ENCODE assay signal across 29 cellular contexts in the genomic region with DNA sequence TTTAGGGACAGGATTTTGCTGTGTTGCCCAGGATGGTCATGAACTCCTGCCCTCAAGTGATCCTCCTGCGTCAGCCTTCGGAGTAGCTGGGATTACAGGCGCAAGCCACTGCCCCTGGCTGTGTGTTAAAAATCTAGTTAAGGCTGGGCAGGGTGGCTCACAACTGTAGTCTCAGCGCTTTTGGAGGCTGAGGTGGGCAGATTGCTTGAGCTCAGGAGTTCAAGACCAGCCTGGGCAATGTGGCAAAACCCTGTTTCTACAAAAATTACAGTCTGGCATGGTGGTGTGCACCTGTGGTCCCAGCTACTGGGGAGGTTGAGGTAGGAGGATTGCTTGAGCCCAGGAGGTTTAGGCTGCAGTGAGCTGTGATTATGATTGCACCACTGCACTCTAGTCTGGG. TPM values are rescaled to one million over a fixed set of nuclear protein-coding genes. Genes with fewer than 3 reads are reported as not detected.
"Had no signal": no experiment of that assay in that cellular context is flagged by ENCODE, and none has a peak within 500 bp of the region (broad histone marks: within the 10 kb centered on the region; RNA-seq: fewer than 3 reads in every experiment).

No MANE protein-coding gene starts in this region.

- H3K27ac Mint-ChIP-seq: nephron, neural progenitor cell, progenitor cell of endocrine pancreas had no signal

- ATAC-seq: psoas muscle; right lobe of liver; stimulated activated naive B cell treated with anti-CD40 and anti-IgM and Interleukin-4, amounts not matched to agents 10 μg/mL and 1 μg/mL and 100 μg/mL, for 72 hours had no signal

- H3K9me3 Mint-ChIP-seq: natural killer cell; neural progenitor cell; stimulated activated naive B cell treated with anti-CD40 and anti-IgM and Interleukin-4, amounts not matched to agents 10 μg/mL and 1 μg/mL and 100 μg/mL, for 72 hours; stimulated activated naive CD8-positive, alpha-beta T cell treated with anti-CD3 and anti-CD28 coated beads, Interleukin-15, Interleukin-2, amounts not matched to agents 100 ng/mL and 50 ng/mL, for 24 hours had no signal

- H3K4me3 Mint-ChIP-seq: natural killer cell; nephron; neural progenitor cell; stimulated activated naive B cell treated with anti-CD40 and anti-IgM and Interleukin-4, amounts not matched to agents 10 μg/mL and 1 μg/mL and 100 μg/mL, for 72 hours; stimulated activated naive CD8-positive, alpha-beta T cell treated with anti-CD3 and anti-CD28 coated beads, Interleukin-15, Interleukin-2, amounts not matched to agents 100 ng/mL and 50 ng/mL, for 24 hours had no signal

- DNase-seq: natural killer cell; occipital lobe; ovary; psoas muscle; right cardiac atrium; right lobe of liver; sigmoid colon; small intestine; stimulated activated CD4-positive, alpha-beta T cell treated with anti-CD3 and anti-CD28 coated beads, Interleukin-12 subunit alpha, Interleukin-12 subunit beta, amount 100 ng/mL, for 4 hours; stimulated activated CD4-positive, alpha-beta T cell treated with anti-CD3 and anti-CD28 coated beads, Interleukin-1b, Interleukin-23, amount 100 ng/mL, for 48 hours; stimulated activated CD4-positive, alpha-beta T cell treated with anti-CD3 and anti-CD28 coated beads, Interleukin-4, amount 100 ng/mL, for 1 hour; stimulated activated CD4-positive, alpha-beta T cell treated with anti-CD3 and anti-CD28 coated beads, Interleukin-4, amount 100 ng/mL, for 4 hours; stimulated activated CD8-positive, alpha-beta memory T cell treated with anti-CD3 and anti-CD28 coated beads, Interleukin-4, amount 100 ng/mL, for 48 hours; stimulated activated naive B cell treated with anti-CD40 and anti-IgM and Interleukin-4, amounts not matched to agents 10 μg/mL and 1 μg/mL and 100 μg/mL, for 72 hours; stimulated activated naive CD4-positive, alpha-beta T cell treated with Interleukin-2 at 50 U/mL for 16 hours; stomach; thyroid gland; trophoblast cell; upper lobe of left lung had no signal

- H3K27me3 Mint-ChIP-seq: progenitor cell of endocrine pancreas; stimulated activated naive B cell treated with anti-CD40 and anti-IgM and Interleukin-4, amounts not matched to agents 10 μg/mL and 1 μg/mL and 100 μg/mL, for 72 hours; stimulated activated naive CD8-positive, alpha-beta T cell treated with anti-CD3 and anti-CD28 coated beads, Interleukin-15, Interleukin-2, amounts not matched to agents 100 ng/mL and 50 ng/mL, for 24 hours had no signal

- H3K27ac ChIP-seq: neural progenitor cell, ovary, parathyroid adenoma, psoas muscle, right lobe of liver, sigmoid colon, stomach, thoracic aorta, thyroid gland, tibial nerve, upper lobe of left lung, vagina had no signal

- FAIRE-seq: small intestine, urothelium cell line had no signal

- H3K4me1 Mint-ChIP-seq: nephron, neural progenitor cell had no signal

RNA-seq across cellular contexts. Expression of gene ARHGAP9, which starts 31.5 kb away (rescaled TPM):
- total RNA-seq: renal cortical epithelial cell had no signal
